ENCODE assay signal across 13 cellular contexts in genomic region chr13:51261610-51262249, GRCh38. TPM values are rescaled to one million over a fixed set of nuclear protein-coding genes. Genes with fewer than 3 reads are reported as not detected.
"Had no signal": no experiment of that assay in that cellular context is flagged by ENCODE, and none has a peak within 500 bp of the region (broad histone marks: within the 10 kb centered on the region; RNA-seq: fewer than 3 reads in every experiment).

No MANE protein-coding gene starts in this region.

- H3K4me1 ChIP-seq: uterus had no signal

- DNase-seq: activated CD8-positive, alpha-beta memory T cell treated with anti-CD3 and anti-CD28 coated beads, Interleukin-2, amount 10 ng/mL, durations not matched to agents 7 days and 5 days; activated effector memory CD4-positive, alpha-beta T cell treated with Interleukin-2 at 50 U/mL for 16 hours; activated T-cell treated with anti-CD3 and anti-CD28 coated beads, Interleukin-2, amount 50 U/mL, for 24 hours; anterior cingulate cortex; gastrocnemius medialis; hippocampal formation; natural killer cell; stimulated activated CD4-positive, alpha-beta T cell treated with anti-CD3 and anti-CD28 coated beads, Interleukin-15, amount 100 ng/mL, for 24 hours; stimulated activated CD4-positive, alpha-beta T cell treated with anti-CD3 and anti-CD28 coated beads, Interleukin-4, amount 100 ng/mL, for 4 hours; stomach; tibial artery; uterus had no signal

- H3K27me3 ChIP-seq: gastrocnemius medialis, stomach, tibial artery, uterus had no signal

- H3K27ac ChIP-seq: gastrocnemius medialis, tibial artery, uterus had no signal

- H3K4me3 ChIP-seq: gastrocnemius medialis, lung, stomach, tibial artery, uterus had no signal

- H3K9me3 ChIP-seq: gastrocnemius medialis, stomach, tibial artery, uterus had no signal

- ATAC-seq: activated CD8-positive, alpha-beta memory T cell treated with anti-CD3 and anti-CD28 coated beads, Interleukin-2, amount 10 ng/mL, durations not matched to agents 7 days and 5 days; gastrocnemius medialis; natural killer cell had no signal

- H3K36me3 ChIP-seq: gastrocnemius medialis, uterus had no signal

RNA-seq across cellular contexts. Expression of gene FAM124A, which starts 39.5 kb away (rescaled TPM):
- total RNA-seq: natural killer cell had no signal
